ENCODE assay signal across 8 cellular contexts in the genomic region with DNA sequence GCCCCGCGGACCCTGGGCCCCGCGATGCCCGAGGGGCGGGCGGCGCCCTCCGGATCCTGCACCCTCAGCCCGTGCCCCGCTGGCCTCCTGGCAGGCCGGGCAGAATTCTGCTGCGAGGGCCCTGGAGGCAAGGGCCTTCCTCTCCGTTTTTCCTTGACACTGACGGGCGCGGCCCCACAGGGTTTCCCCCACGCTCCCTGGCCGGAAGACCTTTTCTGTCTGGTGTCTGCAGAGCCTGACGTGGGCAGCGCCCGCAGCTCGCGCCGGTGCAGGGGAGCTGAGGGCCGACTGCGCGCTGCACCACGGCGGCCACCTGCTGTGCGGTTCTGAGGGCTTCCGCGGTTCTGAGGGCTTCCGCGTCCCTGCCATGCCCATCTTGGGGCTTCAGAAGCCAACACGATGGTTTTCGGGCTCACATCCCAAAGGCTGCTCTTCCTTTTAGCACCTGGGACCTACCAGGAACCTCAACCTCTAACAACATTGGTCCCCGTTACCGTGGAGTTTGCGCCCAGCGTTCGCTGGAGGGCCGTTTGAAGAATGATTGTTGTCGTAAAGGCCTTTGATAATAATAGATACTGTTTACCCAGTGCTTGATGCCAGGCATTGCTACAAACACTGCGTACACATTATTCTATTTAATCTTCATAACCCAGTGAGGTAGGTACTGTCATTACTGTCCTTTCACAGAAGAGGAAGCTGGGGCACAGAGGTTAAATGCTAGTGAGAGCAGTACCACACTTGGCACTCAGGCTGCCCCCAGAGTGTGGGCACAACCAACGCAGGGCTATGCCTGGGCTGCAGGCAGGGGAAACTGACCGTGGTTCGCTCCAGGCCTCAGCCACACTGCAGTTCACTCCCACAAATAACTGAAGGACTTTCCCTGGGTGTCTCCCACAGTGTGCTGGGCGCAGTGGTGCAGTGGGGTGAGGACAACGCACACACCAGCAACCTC. TPM values are rescaled to one million over a fixed set of nuclear protein-coding genes. Genes with fewer than 3 reads are reported as not detected.
DNase-seq lines count a peak whose midpoint lies in the region; ATAC-seq, FAIRE-seq and TF ChIP-seq lines count a peak whose summit lies in the region.

No MANE protein-coding gene starts in this region.

- H3K27ac Mint-ChIP-seq in T-cell, result peak overlapping the region; percentile 58 to 77
- H3K27ac Mint-ChIP-seq in brain, result peak overlapping the region in 2 of 5 experiments; percentile 52 to 77

- no peak for TF ChIP-seq RAD21 in HepG2 (CRISPR knock-in tag; IDR thresholded peaks at IDR 0.05)

- TF ChIP-seq EP300 in HepG2 (IDR thresholded peaks at IDR 0.05; ENCODE audit: low read depth in 2 of 2, low read length in 2 of 2), result no peak
- TF ChIP-seq EP300 in HepG2 (CRISPR knock-in tag; IDR thresholded peaks at IDR 0.05; ENCODE audit: borderline replicate concordance), result no peak

- no peak for TF ChIP-seq CTCF in brain (conservative IDR thresholded peaks at IDR 0.05)
- TF ChIP-seq CTCF in HepG2 (CRISPR knock-in tag; IDR thresholded peaks at IDR 0.05), result no peak

- in situ Hi-C loops in HepG2 (cut with HindIII; ENCODE audit: extremely low pct_ligation_motif_present, low pct_unique_long_range_greater_than_20kb), result loop anchor here (10.0 kb wide), 1 partner anchor 82 kb away; no protein-coding TSS in a partner anchor

- H3K4me1 Mint-ChIP-seq in T-cell (peaks cover 30 to 40% (median 35%) of the 10 kb centered on the region in 3 donors), brain (peaks cover 27% of the 10 kb centered on the region)

- TF ChIP-seq POLR2A in HepG2 (IDR thresholded peaks at IDR 0.05; ENCODE audit: insufficient read depth in 1 of 2, low read depth in 2 of 2, low read length in 2 of 2), result no peak

- intact Hi-C loops in HepG2 (cut with micrococcal nuclease; ENCODE audit: unreplicated experiment), result loop anchor here (5.0 kb wide), 1 partner anchor 156 kb away; no protein-coding TSS in a partner anchor

- H3K4me2 ChIP-seq in HepG2 (ENCODE audit: low read depth, low read length), result peak overlapping the region; percentile 62

- CTCF ChIA-PET in T-cell (lab: Charles Lee), result no interaction called here
- CTCF ChIA-PET in HepG2 (lab: Yijun Ruan, JAX; ENCODE audit: low intra/inter-chr PET ratio, low total read pairs), result no interaction called here

- no peaks in the 10 kb centered on the region for H4K20me1 ChIP-seq in HepG2 (ENCODE audit: insufficient read depth, low read length)

- WGBS in HepG2 (ENCODE audit: low lambda C conversion rate), result 82% methylated on average over 32 of the region's 50 CpGs

- H3K27me3 Mint-ChIP-seq in T-cell (no peaks in the 10 kb centered on the region), brain (peaks cover 55% of the 10 kb centered on the region)

- H3K36me3 Mint-ChIP-seq in T-cell (no peaks in the 10 kb centered on the region), brain (no peaks in the 10 kb centered on the region)

- no peak for FAIRE-seq in HepG2 (lab: Jason Lieb, UNC)

- H3K9ac ChIP-seq in HepG2 (ENCODE audit: insufficient read depth, low read depth, low read length), result 0 out of 2 replicates have a peak overlapping the region, but pooled peaks have one; percentile 38

- no peaks in the 10 kb centered on the region for H3K9me3 ChIP-seq in HepG2 (ENCODE audit: low read length)

- POLR2A ChIA-PET in T-cell (lab: Charles Lee) (interaction anchor here in 1 of 2 donors (0.6 kb wide), 1 partner anchor 309 kb away, joined by 4 read pairs; no protein-coding TSS in a partner anchor), HepG2 (lab: Yijun Ruan, JAX) (interaction anchor here (1.1 to 1.6 kb wide), 2 partner anchors 12 to 19 kb away, joined by 3 to 5 read pairs; no protein-coding TSS in a partner anchor)

- DNase-seq in Ammon's horn (ENCODE audit: low spot score) (peak; percentile 34), T-cell (peak in 31 of 34 experiments; percentile 21 to 69 (median 43)), HepG2 (ENCODE audit: low spot score) (no peak), A172 (ENCODE audit: low spot score) (no peak)
- DNase-seq in stimulated activated CD4-positive, alpha-beta T cell treated with anti-CD3 and anti-CD28 coated beads, TNF-alpha, amount 100 ng/mL, for 48 hours (ENCODE audit: low read depth in 3 of 3), result peak in 2 of 3 donors; percentile 24 to 37

- H3K9me3 Mint-ChIP-seq in T-cell (no peaks in the 10 kb centered on the region), brain (peaks cover 0 to 11% (median 5%) of the 10 kb centered on the region in 5 experiments)

- peak overlapping the region; percentile 20 to 58 (median 28); a peak in 4 of 6 replicates for H3K4me3 ChIP-seq in HepG2 (replicated peaks in 1 of 3; ENCODE audit: insufficient read depth in 1 of 3, low read depth in 2 of 3, low read length in 3 of 3)

- H3K79me2 ChIP-seq in HepG2 (ENCODE audit: insufficient read depth, low read length), result peaks cover 6% of the 10 kb centered on the region

- peaks cover 38% of the 10 kb centered on the region for H3K4me1 ChIP-seq in HepG2 (ENCODE audit: insufficient read depth, low read length)

- BruUV-seq in HepG2 (replicated peaks; lab: Mats Ljungman, UMichigan), result TSS peak; percentile 88

- H3K27ac ChIP-seq in HepG2 (ENCODE audit: extremely low read length, insufficient read depth, low read length), result no peak overlapping the region

- peaks cover 0 to 3% of the 10 kb centered on the region in 2 experiments; a peak in 1 of 5 replicates for H3K27me3 ChIP-seq in HepG2 (ENCODE audit: control insufficient read depth in 1 of 2, insufficient read depth in 2 of 2, low read length in 2 of 2)

- peak overlapping the region; percentile 85 to 97 (median 90) for H3K4me3 Mint-ChIP-seq in T-cell
- peak overlapping the region; percentile 84 to 88 (median 85) for H3K4me3 Mint-ChIP-seq in brain

- ATAC-seq in GM18907 (IDR thresholded peaks at IDR 0.05; ENCODE audit: unreplicated experiment), result peak; percentile 63
- peak; percentile 37 for ATAC-seq in HG03139 (IDR thresholded peaks at IDR 0.05; ENCODE audit: unreplicated experiment)
- peak; percentile 56 to 62 (median 56) for ATAC-seq in T-cell (replicated peaks in 1 of 4)
- peak; percentile 6; the same call in 1 of the 3 replicates for ATAC-seq in HepG2

- H2AFZ ChIP-seq in HepG2 (ENCODE audit: low read length), result no peak overlapping the region

- H3K36me3 ChIP-seq in HepG2 (replicated peaks in 1 of 2; ENCODE audit: control insufficient read depth in 1 of 2, insufficient read depth in 2 of 2, low read length in 2 of 2), result no peaks in the 10 kb centered on the region

TF ChIP-seq in HepG2, 621 proteins besides CTCF, POLR2A, EP300 and RAD21 (continues in another document):
- no peak for TF ChIP-seq ZNF720 (CRISPR knock-in tag; IDR thresholded peaks at IDR 0.05)
- TF ChIP-seq ZNF598 (CRISPR knock-in tag; IDR thresholded peaks at IDR 0.05; ENCODE audit: borderline replicate concordance), result no peak
- peak; percentile 34; the same call in 1 of the 2 replicates for TF ChIP-seq ZBTB7B (CRISPR knock-in tag; IDR thresholded peaks at IDR 0.05)
- no peak for TF ChIP-seq ZNF124 (CRISPR knock-in tag; IDR thresholded peaks at IDR 0.05)
- TF ChIP-seq ZNF367 (CRISPR knock-in tag; IDR thresholded peaks at IDR 0.05; ENCODE audit: borderline replicate concordance), result peak; percentile 62; the same call in 1 of the 2 replicates
- TF ChIP-seq, protein P1, sequence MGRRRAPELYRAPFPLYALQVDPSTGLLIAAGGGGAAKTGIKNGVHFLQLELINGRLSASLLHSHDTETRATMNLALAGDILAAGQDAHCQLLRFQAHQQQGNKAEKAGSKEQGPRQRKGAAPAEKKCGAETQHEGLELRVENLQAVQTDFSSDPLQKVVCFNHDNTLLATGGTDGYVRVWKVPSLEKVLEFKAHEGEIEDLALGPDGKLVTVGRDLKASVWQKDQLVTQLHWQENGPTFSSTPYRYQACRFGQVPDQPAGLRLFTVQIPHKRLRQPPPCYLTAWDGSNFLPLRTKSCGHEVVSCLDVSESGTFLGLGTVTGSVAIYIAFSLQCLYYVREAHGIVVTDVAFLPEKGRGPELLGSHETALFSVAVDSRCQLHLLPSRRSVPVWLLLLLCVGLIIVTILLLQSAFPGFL (CRISPR knock-in tag; IDR thresholded peaks at IDR 0.05), result 0 out of 2 replicates have a peak, but pooled peaks have one; percentile 43
- TF ChIP-seq SALL2 (CRISPR knock-in tag; IDR thresholded peaks at IDR 0.05), result peak; percentile 57; the same call in 1 of the 2 replicates
- no peak for TF ChIP-seq MBD4 (IDR thresholded peaks at IDR 0.05; ENCODE audit: borderline replicate concordance, low read length)

RNA-seq across cellular contexts. Expression of gene ACSL1, which starts 0.8 kb away (rescaled TPM):
- total RNA-seq in T-cell (10 to 100 TPM in 3 of 5 donors, 1 to 10 TPM in 2; 8.6 to 13.7 (median 11.3) TPM), HepG2 (2016; rRNA removed; fragmentation: Illumina TruSeq; extraction: Trizol) (29.8 and 38.2 TPM in 2 replicates)
- polyA plus RNA-seq in brain (ENCODE audit: insufficient read depth, low read depth, low replicate concordance) (26.3 TPM), HepG2 (2011; rRNA removed) (10.0 and 14.3 TPM in 2 replicates)
- 5.1 and 5.5 TPM in 2 replicates for total RNA-seq in HepG2 (2016; cell fraction: cytosol; rRNA removed; fragmentation: Illumina TruSeq; extraction: Trizol; ENCODE audit: low read depth)
- total RNA-seq in HepG2 (2016; cell fraction: insoluble cytoplasmic fraction; rRNA removed; fragmentation: Illumina TruSeq; extraction: Trizol), result 27.7 and 32.5 TPM in 2 replicates
- 15.6 and 17.1 TPM in 2 replicates for total RNA-seq in HepG2 (2016; cell fraction: membrane; rRNA removed; fragmentation: Illumina TruSeq; extraction: Trizol)
- total RNA-seq in HepG2 (2016; cell fraction: nucleus; rRNA removed; fragmentation: Illumina TruSeq; extraction: Trizol), result 33.0 and 35.9 TPM in 2 replicates
- 5.5 and 11.2 TPM in 2 replicates for polyA plus RNA-seq in HepG2 (2011; cell fraction: cytosol; rRNA removed)
- 10.0 and 18.6 TPM in 2 replicates for polyA plus RNA-seq in HepG2 (2011; cell fraction: nucleus; rRNA removed)
- 8.5 and 20.6 TPM in 2 replicates for polyA plus RNA-seq in HepG2 (2012)
- polyA plus RNA-seq in HepG2 (2016; cell fraction: cytosol; fragmentation: Illumina TruSeq; extraction: Trizol; ENCODE audit: low read depth), result 3.5 and 4.7 TPM in 2 replicates
- polyA plus RNA-seq in HepG2 (2016; cell fraction: insoluble cytoplasmic fraction; fragmentation: Illumina TruSeq; extraction: Trizol; ENCODE audit: low read depth), result 31.0 and 31.7 TPM in 2 replicates
- polyA plus RNA-seq in HepG2 (2016; cell fraction: membrane; fragmentation: Illumina TruSeq; extraction: Trizol; ENCODE audit: low read depth), result 10.4 and 12.2 TPM in 2 replicates
- polyA plus RNA-seq in HepG2 (2016; cell fraction: nucleus; fragmentation: Illumina TruSeq; extraction: Trizol; ENCODE audit: insufficient read depth, low read depth), result 44.4 and 47.7 TPM in 2 replicates
- polyA minus RNA-seq in HepG2 (2011; rRNA and poly(A)+ RNA removed; ENCODE audit: low replicate concordance), result 14.8 and 18.9 TPM in 2 replicates
- 11.4 and 23.7 TPM in 2 replicates for polyA minus RNA-seq in HepG2 (2011; cell fraction: cytosol; rRNA and poly(A)+ RNA removed)
- 11.5 and 23.1 TPM in 2 replicates for polyA minus RNA-seq in HepG2 (2011; cell fraction: nucleus; rRNA and poly(A)+ RNA removed)
- 25.9 and 27.2 TPM in 2 replicates for total RNA-seq in A172 (2014; rRNA removed; shearing (Covaris generic))

Comparison
In these comparisons a context has a peak if more than half of its experiments do, and no peak if none do; other contexts are left out.
1. DNase-seq: peak in Ammon's horn (single experiment), T-cell (31 of 34) and stimulated activated CD4-positive, alpha-beta T cell treated with anti-CD3 and anti-CD28 coated beads, TNF-alpha, amount 100 ng/mL, for 48 hours (2 of 3); none in HepG2 (single experiment) and A172 (single experiment).
2. ATAC-seq: peak in every context shown above with its lines; median percentile 63 in GM18907; 56 in T-cell; 37 in HG03139; 6 in HepG2.